14 cellular contexts compared by ENCODE assay signal in the genomic region with DNA sequence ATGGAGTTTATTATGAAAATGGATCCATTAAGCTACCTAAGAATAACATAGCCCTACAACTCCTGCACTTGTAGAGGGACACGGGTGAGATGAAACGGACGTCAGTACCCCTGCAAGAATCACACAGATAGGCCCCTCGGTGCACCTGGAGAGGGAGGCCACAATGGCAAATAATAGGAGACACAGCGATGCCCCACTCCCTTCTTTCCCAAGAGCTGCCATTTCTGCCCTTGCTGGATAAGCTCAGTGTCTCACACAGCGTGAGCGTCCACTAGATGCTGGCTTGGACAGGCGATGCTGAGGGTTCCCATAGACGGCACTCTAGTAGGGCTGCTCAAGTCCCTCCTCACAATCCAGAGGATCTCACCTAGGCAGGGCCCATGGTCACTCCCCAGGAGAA.
"Had no signal": no experiment of that assay in that cellular context is flagged by ENCODE, and none has a peak within 500 bp of the region (broad histone marks: within the 10 kb centered on the region; RNA-seq: fewer than 3 reads in every experiment).

No MANE protein-coding gene starts in this region.

- H3K27me3 ChIP-seq: brain microvascular endothelial cell, foreskin keratinocyte had no signal

- DNase-seq: activated CD4-positive, alpha-beta memory T cell treated with anti-CD3 and anti-CD28 coated beads for 36 hours; activated CD4-positive, alpha-beta T cell treated with anti-CD3 and anti-CD28 coated beads for 36 hours; activated naive CD4-positive, alpha-beta T cell treated with Interleukin-2 at 50 U/mL for 16 hours; activated naive CD8-positive, alpha-beta T cell treated with anti-CD3 and anti-CD28 coated beads, Interleukin-2, amount 50 U/mL, for 24 hours; activated T-cell treated with anti-CD3 and anti-CD28 coated beads, Interleukin-2, amount 50 U/mL, for 1 hour; brain microvascular endothelial cell; foreskin keratinocyte; occipital lobe; stimulated activated naive CD8-positive, alpha-beta T cell treated with anti-CD3 and anti-CD28 coated beads, Interleukin-15, Interleukin-2, amounts not matched to agents 100 U/mL and 50 U/mL, for 24 hours; trophoblast cell had no signal

- H3K36me3 Mint-ChIP-seq: activated CD4-positive, alpha-beta memory T cell treated with anti-CD3 and anti-CD28 coated beads for 36 hours had no signal

- H3K9me3 Mint-ChIP-seq: activated CD4-positive, alpha-beta memory T cell treated with anti-CD3 and anti-CD28 coated beads for 36 hours; activated naive CD8-positive, alpha-beta T cell treated with anti-CD3 and anti-CD28 coated beads, Interleukin-2, amount 50 U/mL, for 24 hours; activated T-helper 2 cell treated with anti-CD3 and anti-CD28 coated beads, Interferon-gamma antibody, Interleukin-2, Interleukin-4, amounts not matched to agents 10 μg/mL and 5 μg/mL and 100 μg/mL, durations not matched to agents 14 hours and 24 hours and 36 hours; central memory CD8-positive, alpha-beta T cell; T-helper 2 cell treated with Interferon-gamma antibody and Interleukin-4, amounts not matched to agents 5 μg/mL and 100 μg/mL, for 36 hours had no signal

- H3K27ac ChIP-seq: brain microvascular endothelial cell, coronary artery, foreskin keratinocyte had no signal

- ATAC-seq: activated CD4-positive, alpha-beta T cell treated with anti-CD3 and anti-CD28 coated beads for 36 hours; activated naive CD8-positive, alpha-beta T cell treated with anti-CD3 and anti-CD28 coated beads, Interleukin-2, amount 50 U/mL, for 24 hours; foreskin keratinocyte; stimulated activated naive CD8-positive, alpha-beta T cell treated with anti-CD3 and anti-CD28 coated beads, Interleukin-15, Interleukin-2, amounts not matched to agents 100 U/mL and 50 U/mL, for 24 hours had no signal

- H3K27me3 Mint-ChIP-seq: activated CD4-positive, alpha-beta memory T cell treated with anti-CD3 and anti-CD28 coated beads for 36 hours; activated naive CD8-positive, alpha-beta T cell treated with anti-CD3 and anti-CD28 coated beads, Interleukin-2, amount 50 U/mL, for 24 hours; central memory CD8-positive, alpha-beta T cell had no signal

- H3K36me3 ChIP-seq: brain microvascular endothelial cell had no signal

- H3K27ac Mint-ChIP-seq: activated CD4-positive, alpha-beta memory T cell treated with anti-CD3 and anti-CD28 coated beads for 36 hours; activated CD4-positive, alpha-beta T cell treated with anti-CD3 and anti-CD28 coated beads for 36 hours; activated naive CD8-positive, alpha-beta T cell treated with anti-CD3 and anti-CD28 coated beads, Interleukin-2, amount 50 U/mL, for 24 hours; activated T-helper 2 cell treated with anti-CD3 and anti-CD28 coated beads, Interferon-gamma antibody, Interleukin-2, Interleukin-4, amounts not matched to agents 10 μg/mL and 5 μg/mL and 100 μg/mL, durations not matched to agents 14 hours and 24 hours and 36 hours; T-helper 2 cell treated with Interferon-gamma antibody and Interleukin-4, amounts not matched to agents 5 μg/mL and 100 μg/mL, for 36 hours had no signal

- H3K4me3 Mint-ChIP-seq: activated CD4-positive, alpha-beta memory T cell treated with anti-CD3 and anti-CD28 coated beads for 36 hours; activated CD4-positive, alpha-beta T cell treated with anti-CD3 and anti-CD28 coated beads for 36 hours; activated naive CD8-positive, alpha-beta T cell treated with anti-CD3 and anti-CD28 coated beads, Interleukin-2, amount 50 U/mL, for 24 hours; central memory CD8-positive, alpha-beta T cell; T-helper 2 cell treated with Interferon-gamma antibody and Interleukin-4, amounts not matched to agents 5 μg/mL and 100 μg/mL, for 36 hours had no signal

- H3K4me3 ChIP-seq: coronary artery had no signal
